Comparison of ENCODE assay signal across 1 cellular context in genomic region chr10:63133787-63134557, GRCh38.
TF ChIP-seq lines count a peak whose summit lies in the region.

No MANE protein-coding gene starts in this region.

TF ChIP-seq in HepG2, 621 proteins besides CTCF, POLR2A, EP300 and RAD21 (continued from another document):
- no peak for TF ChIP-seq JUND (CRISPR knock-in tag; IDR thresholded peaks at IDR 0.05)
- TF ChIP-seq ESRRA (CRISPR knock-in tag; IDR thresholded peaks at IDR 0.05; ENCODE audit: low read depth): no peak
- TF ChIP-seq BORCS8-MEF2B (CRISPR knock-in tag; IDR thresholded peaks at IDR 0.05): no peak
- no peak for TF ChIP-seq HOXA3 (CRISPR knock-in tag; IDR thresholded peaks at IDR 0.05)
- TF ChIP-seq ZNF567 (CRISPR knock-in tag; IDR thresholded peaks at IDR 0.05; ENCODE audit: borderline replicate concordance): no peak
- TF ChIP-seq ZNF33A (CRISPR knock-in tag; IDR thresholded peaks at IDR 0.05; ENCODE audit: borderline replicate concordance): no peak
- TF ChIP-seq FLYWCH1 (CRISPR knock-in tag; IDR thresholded peaks at IDR 0.05): no peak
- no peak for TF ChIP-seq PRDM15 (CRISPR knock-in tag; IDR thresholded peaks at IDR 0.05)
- TF ChIP-seq, protein P1, sequence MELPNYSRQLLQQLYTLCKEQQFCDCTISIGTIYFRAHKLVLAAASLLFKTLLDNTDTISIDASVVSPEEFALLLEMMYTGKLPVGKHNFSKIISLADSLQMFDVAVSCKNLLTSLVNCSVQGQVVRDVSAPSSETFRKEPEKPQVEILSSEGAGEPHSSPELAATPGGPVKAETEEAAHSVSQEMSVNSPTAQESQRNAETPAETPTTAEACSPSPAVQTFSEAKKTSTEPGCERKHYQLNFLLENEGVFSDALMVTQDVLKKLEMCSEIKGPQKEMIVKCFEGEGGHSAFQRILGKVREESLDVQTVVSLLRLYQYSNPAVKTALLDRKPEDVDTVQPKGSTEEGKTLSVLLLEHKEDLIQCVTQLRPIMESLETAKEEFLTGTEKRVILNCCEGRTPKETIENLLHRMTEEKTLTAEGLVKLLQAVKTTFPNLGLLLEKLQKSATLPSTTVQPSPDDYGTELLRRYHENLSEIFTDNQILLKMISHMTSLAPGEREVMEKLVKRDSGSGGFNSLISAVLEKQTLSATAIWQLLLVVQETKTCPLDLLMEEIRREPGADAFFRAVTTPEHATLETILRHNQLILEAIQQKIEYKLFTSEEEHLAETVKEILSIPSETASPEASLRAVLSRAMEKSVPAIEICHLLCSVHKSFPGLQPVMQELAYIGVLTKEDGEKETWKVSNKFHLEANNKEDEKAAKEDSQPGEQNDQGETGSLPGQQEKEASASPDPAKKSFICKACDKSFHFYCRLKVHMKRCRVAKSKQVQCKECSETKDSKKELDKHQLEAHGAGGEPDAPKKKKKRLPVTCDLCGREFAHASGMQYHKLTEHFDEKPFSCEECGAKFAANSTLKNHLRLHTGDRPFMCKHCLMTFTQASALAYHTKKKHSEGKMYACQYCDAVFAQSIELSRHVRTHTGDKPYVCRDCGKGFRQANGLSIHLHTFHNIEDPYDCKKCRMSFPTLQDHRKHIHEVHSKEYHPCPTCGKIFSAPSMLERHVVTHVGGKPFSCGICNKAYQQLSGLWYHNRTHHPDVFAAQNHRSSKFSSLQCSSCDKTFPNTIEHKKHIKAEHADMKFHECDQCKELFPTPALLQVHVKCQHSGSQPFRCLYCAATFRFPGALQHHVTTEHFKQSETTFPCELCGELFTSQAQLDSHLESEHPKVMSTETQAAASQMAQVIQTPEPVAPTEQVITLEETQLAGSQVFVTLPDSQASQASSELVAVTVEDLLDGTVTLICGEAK (IDR thresholded peaks at IDR 0.05): no peak
- TF ChIP-seq, protein P1 (CRISPR knock-in tag; IDR thresholded peaks at IDR 0.05): no peak
- no peak for TF ChIP-seq SRSF1 (optimal IDR thresholded peaks at IDR 0.05; ENCODE audit: low read depth, low read length)
